ENCODE assay signal across 8 cellular contexts in the genomic region with DNA sequence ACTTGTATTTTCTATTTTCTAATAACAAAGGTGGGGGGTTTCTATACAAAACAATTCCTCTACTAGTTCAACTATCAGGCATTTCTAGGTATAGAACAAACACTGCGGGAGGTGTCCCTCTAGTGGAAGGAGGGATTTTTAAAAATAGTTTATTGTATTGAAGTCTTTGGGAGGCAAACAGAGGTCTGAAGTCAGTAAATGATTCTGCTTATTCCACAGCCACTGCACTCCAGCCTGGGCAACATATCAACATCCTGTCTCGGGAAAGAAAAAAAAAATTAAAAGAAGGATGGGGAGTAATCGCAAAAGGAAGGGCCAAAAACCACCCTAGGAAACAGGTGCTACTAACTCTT. TPM values are rescaled to one million over a fixed set of nuclear protein-coding genes. Genes with fewer than 3 reads are reported as not detected.
DNase-seq lines count a peak whose midpoint lies in the region; ATAC-seq and TF ChIP-seq lines count a peak whose summit lies in the region.

No MANE protein-coding gene starts in this region.

- H3K9me3 Mint-ChIP-seq in activated naive CD4-positive, alpha-beta T cell treated with anti-CD3 and anti-CD28 coated beads for 36 hours, result no peaks in the 10 kb centered on the region
- no peaks in the 10 kb centered on the region for H3K9me3 Mint-ChIP-seq in activated naive CD8-positive, alpha-beta T cell treated with anti-CD3 and anti-CD28 coated beads for 36 hours

- no peak for DNase-seq in activated naive CD4-positive, alpha-beta T cell treated with anti-CD3 and anti-CD28 coated beads for 36 hours
- no peak for DNase-seq in activated naive CD4-positive, alpha-beta T cell (lab: John Stamatoyannopoulos, UW)
- DNase-seq in NCI-H345 treated with DMSO at 0.1 percent for 48 hours (lab: John Stamatoyannopoulos, UW; ENCODE audit: unreplicated experiment) (peak; percentile 45), left ventricle myocardium inferior (no peak), sciatic nerve (ENCODE audit: low spot score) (no peak), HK-2 (ENCODE audit: unreplicated experiment) (no peak)
- DNase-seq in activated naive CD8-positive, alpha-beta T cell treated with anti-CD3 and anti-CD28 coated beads for 36 hours, result no peak

- peak overlapping the region; percentile 91 for H3K4me3 Mint-ChIP-seq in activated naive CD4-positive, alpha-beta T cell treated with anti-CD3 and anti-CD28 coated beads for 36 hours
- H3K4me3 Mint-ChIP-seq in activated naive CD8-positive, alpha-beta T cell treated with anti-CD3 and anti-CD28 coated beads for 36 hours, result peak overlapping the region; percentile 98

- H3K27me3 Mint-ChIP-seq in activated naive CD4-positive, alpha-beta T cell treated with anti-CD3 and anti-CD28 coated beads for 36 hours (ENCODE audit: low read depth), result no peaks in the 10 kb centered on the region
- no peaks in the 10 kb centered on the region for H3K27me3 Mint-ChIP-seq in activated naive CD8-positive, alpha-beta T cell treated with anti-CD3 and anti-CD28 coated beads for 36 hours

- H3K27ac Mint-ChIP-seq in activated naive CD4-positive, alpha-beta T cell treated with anti-CD3 and anti-CD28 coated beads for 36 hours, result peak overlapping the region; percentile 82
- H3K27ac Mint-ChIP-seq in activated naive CD8-positive, alpha-beta T cell treated with anti-CD3 and anti-CD28 coated beads for 36 hours, result peak overlapping the region; percentile 80

- H3K36me3 ChIP-seq in left ventricle myocardium inferior, result peaks cover 7% of the 10 kb centered on the region

- no peaks in the 10 kb centered on the region for H3K9me3 ChIP-seq in left ventricle myocardium inferior (replicated peaks)

- TF ChIP-seq CTCF in left ventricle myocardium inferior (IDR thresholded peaks at IDR 0.05; ENCODE audit: borderline replicate concordance), result no peak

- CTCF ChIA-PET in activated naive CD4-positive, alpha-beta T cell treated with anti-CD3 and anti-CD28 coated beads for 36 hours (lab: Charles Lee), result interaction anchor here (0.7 to 2.6 kb wide), 32 partner anchors 8 to 1459 kb away, joined by 3 to 29 read pairs (median 4); a partner anchor contains a TSS

- H3K4me1 Mint-ChIP-seq in activated naive CD4-positive, alpha-beta T cell treated with anti-CD3 and anti-CD28 coated beads for 36 hours (ENCODE audit: low read depth), result peaks cover 20% of the 10 kb centered on the region
- peaks cover 25% of the 10 kb centered on the region for H3K4me1 Mint-ChIP-seq in activated naive CD8-positive, alpha-beta T cell treated with anti-CD3 and anti-CD28 coated beads for 36 hours

- intact Hi-C loops in activated naive CD4-positive, alpha-beta T cell treated with anti-CD3 and anti-CD28 coated beads for 36 hours (cut with micrococcal nuclease), result loop anchor here (1.0 to 5.0 kb wide), 7 partner anchors 53 to 1023 kb away; a partner anchor contains a TSS
- intact Hi-C loops in left ventricle myocardium inferior (cut with micrococcal nuclease), result no loop called here
- intact Hi-C loops in sciatic nerve (cut with DNase I), result no loop called here

- ATAC-seq in sciatic nerve (peak; percentile 25), GM18505 (IDR thresholded peaks at IDR 0.05; ENCODE audit: unreplicated experiment) (no peak)

- no peak for TF ChIP-seq POLR2A in GM18505 (IDR thresholded peaks at IDR 0.05; ENCODE audit: borderline replicate concordance, extremely low read depth, insufficient read depth, insufficient read length)

- H3K27me3 ChIP-seq in left ventricle myocardium inferior (ENCODE audit: low read depth), result no peaks in the 10 kb centered on the region

- H3K36me3 Mint-ChIP-seq in activated naive CD4-positive, alpha-beta T cell treated with anti-CD3 and anti-CD28 coated beads for 36 hours (ENCODE audit: low read depth), result peaks cover 3% of the 10 kb centered on the region
- H3K36me3 Mint-ChIP-seq in activated naive CD8-positive, alpha-beta T cell treated with anti-CD3 and anti-CD28 coated beads for 36 hours, result peaks cover 9% of the 10 kb centered on the region

- peaks cover 44% of the 10 kb centered on the region for H3K4me1 ChIP-seq in left ventricle myocardium inferior

- H3K4me3 ChIP-seq in left ventricle myocardium inferior, result peak overlapping the region; percentile 89

- peak overlapping the region; percentile 87 for H3K27ac ChIP-seq in left ventricle myocardium inferior (replicated peaks)

RNA-seq across cellular contexts. Expression of a gene that starts 0.6 kb away (rescaled TPM):
- 10 to 100 TPM; 10.3 to 10.7 TPM for total RNA-seq in activated naive CD4-positive, alpha-beta T cell treated with anti-CD3 and anti-CD28 coated beads for 36 hours
- 10 to 100 TPM; 14.0 to 16.3 TPM for total RNA-seq in activated naive CD8-positive, alpha-beta T cell treated with anti-CD3 and anti-CD28 coated beads for 36 hours
- total RNA-seq in left ventricle myocardium inferior (8.2 TPM), sciatic nerve (17.3 TPM)
